In the genomic region with DNA sequence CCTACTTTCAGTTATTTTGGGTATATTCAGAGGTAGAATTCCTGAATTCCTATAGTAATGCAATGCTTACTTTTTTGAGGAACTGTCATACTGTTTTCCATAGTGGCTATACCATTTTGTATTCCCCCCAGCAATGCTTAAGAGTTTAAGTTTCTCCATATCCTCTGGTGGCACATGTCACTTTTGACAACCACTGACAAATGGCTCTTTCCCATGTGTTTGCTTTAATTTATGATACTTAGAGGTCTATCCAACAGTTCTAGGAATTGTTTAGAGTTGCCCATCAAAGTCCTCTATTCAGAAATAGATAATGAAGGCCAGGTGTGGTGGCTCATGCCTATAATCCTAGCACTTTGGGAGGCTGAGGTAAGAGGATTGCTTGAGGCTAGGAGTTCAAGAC, we compare ENCODE assay signal across 34 cellular contexts.
"Had no signal": no experiment of that assay in that cellular context is flagged by ENCODE, and none has a peak within 500 bp of the region (broad histone marks: within the 10 kb centered on the region; RNA-seq: fewer than 3 reads in every experiment).

No MANE protein-coding gene starts in this region.

- H3K36me3 ChIP-seq: adrenal gland, ascending aorta, brain microvascular endothelial cell, breast epithelium, cardiac muscle cell had no signal

- H3K4me1 ChIP-seq: adrenal gland, ascending aorta, body of pancreas, breast epithelium had no signal

- H3K4me3 ChIP-seq: adrenal gland, ascending aorta, body of pancreas, breast epithelium, cardiac muscle cell had no signal

- DNase-seq: activated effector memory CD4-positive, alpha-beta T cell treated with anti-CD3 and anti-CD28 coated beads, Interleukin-2, amount 50 U/mL, for 16 hours; activated effector memory CD4-positive, alpha-beta T cell treated with Interleukin-2 at 50 U/mL for 16 hours; activated gamma-delta T cell; activated gamma-delta T cell treated with Interleukin-2 at 50 U/mL for 16 hours; activated naive CD4-positive, alpha-beta T cell; activated naive CD4-positive, alpha-beta T cell treated with anti-CD3 and anti-CD28 coated beads for 36 hours; activated naive CD4-positive, alpha-beta T cell treated with anti-CD3 and anti-CD28 coated beads, Interleukin-2, amount 10 ng/mL, durations not matched to agents 7 days and 5 days; activated naive CD4-positive, alpha-beta T cell treated with anti-CD3 and anti-CD28 coated beads, Interleukin-2, amount 50 U/mL, for 16 hours; activated naive CD4-positive, alpha-beta T cell treated with Interleukin-2 at 50 U/mL for 16 hours; activated naive CD8-positive, alpha-beta T cell treated with anti-CD3 and anti-CD28 coated beads for 36 hours; activated naive CD8-positive, alpha-beta T cell treated with anti-CD3 and anti-CD28 coated beads, Interleukin-2, amount 10 ng/mL, durations not matched to agents 7 days and 5 days; activated naive CD8-positive, alpha-beta T cell treated with anti-CD3 and anti-CD28 coated beads, Interleukin-2, amount 50 U/mL, for 24 hours; activated T-cell treated with anti-CD3 and anti-CD28 coated beads, Interleukin-2, amount 50 U/mL, for 1 hour; activated T-cell treated with anti-CD3 and anti-CD28 coated beads, Interleukin-2, amount 50 U/mL, for 24 hours; activated T-cell treated with anti-CD3 and anti-CD28 coated beads, Interleukin-2, amount 50 U/mL, for 4 hours; activated T-cell treated with anti-CD3 and anti-CD28 coated beads, Interleukin-2, amount 50 U/mL, for 48 hours; activated T-cell treated with anti-CD3 and anti-CD28 coated beads, Interleukin-2, amount 50 U/mL, for 72 hours; adrenal gland; amniotic stem cell; amygdala; anterior cingulate cortex; aorta; body of pancreas; brain microvascular endothelial cell; caudate nucleus; central memory CD4-positive, alpha-beta T cell; cerebellar nuclear complex had no signal

- FAIRE-seq: astrocyte, bronchial epithelial cell had no signal

- H3K9me3 ChIP-seq: adrenal gland, ascending aorta, body of pancreas had no signal

- H3K27ac ChIP-seq: adrenal gland, ascending aorta, body of pancreas, brain microvascular endothelial cell, breast epithelium, cardiac muscle cell had no signal

- ATAC-seq: activated naive CD4-positive, alpha-beta T cell treated with anti-CD3 and anti-CD28 coated beads, Interleukin-2, amount 50 U/mL, for 72 hours; activated naive CD8-positive, alpha-beta T cell treated with anti-CD3 and anti-CD28 coated beads, Interleukin-2, amount 50 U/mL, for 24 hours; activated T-cell treated with anti-CD3 and anti-CD28 coated beads, Interleukin-2, amount 50 U/mL, for 4 hours; activated T-cell treated with anti-CD3 and anti-CD28 coated beads, Interleukin-2, amount 50 U/mL, for 72 hours; activated T-helper 17 cell treated with anti-CD3 and anti-CD28 coated beads, Interleukin-2, amount 50 U/mL, for 72 hours; body of pancreas had no signal

- H3K27me3 ChIP-seq: adrenal gland, ascending aorta, body of pancreas, brain microvascular endothelial cell, breast epithelium, cardiac muscle cell had no signal
